1 cellular context compared by ENCODE assay signal in the genomic region with DNA sequence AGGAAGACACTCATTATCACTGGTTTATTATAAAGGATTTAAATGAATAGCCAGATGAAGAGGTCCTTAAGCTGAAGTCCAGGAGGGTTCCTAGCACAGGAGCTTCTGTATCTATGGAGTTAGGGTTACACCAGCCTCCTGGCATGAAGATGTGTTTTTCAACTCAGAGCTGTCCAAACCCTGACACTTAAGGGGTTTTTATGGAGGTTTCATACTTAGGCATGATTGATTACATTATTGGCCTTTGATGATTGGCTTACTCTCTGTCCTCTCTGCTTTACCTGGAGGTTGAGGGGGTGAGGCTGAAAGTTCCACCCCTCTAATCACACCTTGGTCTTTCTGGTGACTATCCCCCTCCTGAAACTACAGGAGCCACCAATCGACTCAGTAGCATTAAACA.
TF ChIP-seq lines count a peak whose summit lies in the region.

No MANE protein-coding gene starts in this region.

TF ChIP-seq in GM23338, 12 proteins besides CTCF, POLR2A, EP300 and RAD21 (continued from another document):
- TF ChIP-seq, protein P1, sequence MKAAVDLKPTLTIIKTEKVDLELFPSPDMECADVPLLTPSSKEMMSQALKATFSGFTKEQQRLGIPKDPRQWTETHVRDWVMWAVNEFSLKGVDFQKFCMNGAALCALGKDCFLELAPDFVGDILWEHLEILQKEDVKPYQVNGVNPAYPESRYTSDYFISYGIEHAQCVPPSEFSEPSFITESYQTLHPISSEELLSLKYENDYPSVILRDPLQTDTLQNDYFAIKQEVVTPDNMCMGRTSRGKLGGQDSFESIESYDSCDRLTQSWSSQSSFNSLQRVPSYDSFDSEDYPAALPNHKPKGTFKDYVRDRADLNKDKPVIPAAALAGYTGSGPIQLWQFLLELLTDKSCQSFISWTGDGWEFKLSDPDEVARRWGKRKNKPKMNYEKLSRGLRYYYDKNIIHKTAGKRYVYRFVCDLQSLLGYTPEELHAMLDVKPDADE (IDR thresholded peaks at IDR 0.05) = no peak
- no peak for TF ChIP-seq POLR2AphosphoS5 (IDR thresholded peaks at IDR 0.05; ENCODE audit: low read depth)
- no peak for TF ChIP-seq ZNF331 (CRISPR knock-in tag; IDR thresholded peaks at IDR 0.05; ENCODE audit: low read depth)
- TF ChIP-seq, protein P2, sequence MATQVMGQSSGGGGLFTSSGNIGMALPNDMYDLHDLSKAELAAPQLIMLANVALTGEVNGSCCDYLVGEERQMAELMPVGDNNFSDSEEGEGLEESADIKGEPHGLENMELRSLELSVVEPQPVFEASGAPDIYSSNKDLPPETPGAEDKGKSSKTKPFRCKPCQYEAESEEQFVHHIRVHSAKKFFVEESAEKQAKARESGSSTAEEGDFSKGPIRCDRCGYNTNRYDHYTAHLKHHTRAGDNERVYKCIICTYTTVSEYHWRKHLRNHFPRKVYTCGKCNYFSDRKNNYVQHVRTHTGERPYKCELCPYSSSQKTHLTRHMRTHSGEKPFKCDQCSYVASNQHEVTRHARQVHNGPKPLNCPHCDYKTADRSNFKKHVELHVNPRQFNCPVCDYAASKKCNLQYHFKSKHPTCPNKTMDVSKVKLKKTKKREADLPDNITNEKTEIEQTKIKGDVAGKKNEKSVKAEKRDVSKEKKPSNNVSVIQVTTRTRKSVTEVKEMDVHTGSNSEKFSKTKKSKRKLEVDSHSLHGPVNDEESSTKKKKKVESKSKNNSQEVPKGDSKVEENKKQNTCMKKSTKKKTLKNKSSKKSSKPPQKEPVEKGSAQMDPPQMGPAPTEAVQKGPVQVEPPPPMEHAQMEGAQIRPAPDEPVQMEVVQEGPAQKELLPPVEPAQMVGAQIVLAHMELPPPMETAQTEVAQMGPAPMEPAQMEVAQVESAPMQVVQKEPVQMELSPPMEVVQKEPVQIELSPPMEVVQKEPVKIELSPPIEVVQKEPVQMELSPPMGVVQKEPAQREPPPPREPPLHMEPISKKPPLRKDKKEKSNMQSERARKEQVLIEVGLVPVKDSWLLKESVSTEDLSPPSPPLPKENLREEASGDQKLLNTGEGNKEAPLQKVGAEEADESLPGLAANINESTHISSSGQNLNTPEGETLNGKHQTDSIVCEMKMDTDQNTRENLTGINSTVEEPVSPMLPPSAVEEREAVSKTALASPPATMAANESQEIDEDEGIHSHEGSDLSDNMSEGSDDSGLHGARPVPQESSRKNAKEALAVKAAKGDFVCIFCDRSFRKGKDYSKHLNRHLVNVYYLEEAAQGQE (IDR thresholded peaks at IDR 0.05; ENCODE audit: unreplicated experiment) = no peak
- TF ChIP-seq JUNB (IDR thresholded peaks at IDR 0.05; ENCODE audit: unreplicated experiment) = no peak
- no peak for TF ChIP-seq ZNF114 (CRISPR knock-in tag; IDR thresholded peaks at IDR 0.05)
- no peak for TF ChIP-seq NANOG (IDR thresholded peaks at IDR 0.05; ENCODE audit: borderline replicate concordance)
- no peak for TF ChIP-seq EZH2 (IDR thresholded peaks at IDR 0.05; ENCODE audit: low read depth, unreplicated experiment)
- TF ChIP-seq, protein P3, sequence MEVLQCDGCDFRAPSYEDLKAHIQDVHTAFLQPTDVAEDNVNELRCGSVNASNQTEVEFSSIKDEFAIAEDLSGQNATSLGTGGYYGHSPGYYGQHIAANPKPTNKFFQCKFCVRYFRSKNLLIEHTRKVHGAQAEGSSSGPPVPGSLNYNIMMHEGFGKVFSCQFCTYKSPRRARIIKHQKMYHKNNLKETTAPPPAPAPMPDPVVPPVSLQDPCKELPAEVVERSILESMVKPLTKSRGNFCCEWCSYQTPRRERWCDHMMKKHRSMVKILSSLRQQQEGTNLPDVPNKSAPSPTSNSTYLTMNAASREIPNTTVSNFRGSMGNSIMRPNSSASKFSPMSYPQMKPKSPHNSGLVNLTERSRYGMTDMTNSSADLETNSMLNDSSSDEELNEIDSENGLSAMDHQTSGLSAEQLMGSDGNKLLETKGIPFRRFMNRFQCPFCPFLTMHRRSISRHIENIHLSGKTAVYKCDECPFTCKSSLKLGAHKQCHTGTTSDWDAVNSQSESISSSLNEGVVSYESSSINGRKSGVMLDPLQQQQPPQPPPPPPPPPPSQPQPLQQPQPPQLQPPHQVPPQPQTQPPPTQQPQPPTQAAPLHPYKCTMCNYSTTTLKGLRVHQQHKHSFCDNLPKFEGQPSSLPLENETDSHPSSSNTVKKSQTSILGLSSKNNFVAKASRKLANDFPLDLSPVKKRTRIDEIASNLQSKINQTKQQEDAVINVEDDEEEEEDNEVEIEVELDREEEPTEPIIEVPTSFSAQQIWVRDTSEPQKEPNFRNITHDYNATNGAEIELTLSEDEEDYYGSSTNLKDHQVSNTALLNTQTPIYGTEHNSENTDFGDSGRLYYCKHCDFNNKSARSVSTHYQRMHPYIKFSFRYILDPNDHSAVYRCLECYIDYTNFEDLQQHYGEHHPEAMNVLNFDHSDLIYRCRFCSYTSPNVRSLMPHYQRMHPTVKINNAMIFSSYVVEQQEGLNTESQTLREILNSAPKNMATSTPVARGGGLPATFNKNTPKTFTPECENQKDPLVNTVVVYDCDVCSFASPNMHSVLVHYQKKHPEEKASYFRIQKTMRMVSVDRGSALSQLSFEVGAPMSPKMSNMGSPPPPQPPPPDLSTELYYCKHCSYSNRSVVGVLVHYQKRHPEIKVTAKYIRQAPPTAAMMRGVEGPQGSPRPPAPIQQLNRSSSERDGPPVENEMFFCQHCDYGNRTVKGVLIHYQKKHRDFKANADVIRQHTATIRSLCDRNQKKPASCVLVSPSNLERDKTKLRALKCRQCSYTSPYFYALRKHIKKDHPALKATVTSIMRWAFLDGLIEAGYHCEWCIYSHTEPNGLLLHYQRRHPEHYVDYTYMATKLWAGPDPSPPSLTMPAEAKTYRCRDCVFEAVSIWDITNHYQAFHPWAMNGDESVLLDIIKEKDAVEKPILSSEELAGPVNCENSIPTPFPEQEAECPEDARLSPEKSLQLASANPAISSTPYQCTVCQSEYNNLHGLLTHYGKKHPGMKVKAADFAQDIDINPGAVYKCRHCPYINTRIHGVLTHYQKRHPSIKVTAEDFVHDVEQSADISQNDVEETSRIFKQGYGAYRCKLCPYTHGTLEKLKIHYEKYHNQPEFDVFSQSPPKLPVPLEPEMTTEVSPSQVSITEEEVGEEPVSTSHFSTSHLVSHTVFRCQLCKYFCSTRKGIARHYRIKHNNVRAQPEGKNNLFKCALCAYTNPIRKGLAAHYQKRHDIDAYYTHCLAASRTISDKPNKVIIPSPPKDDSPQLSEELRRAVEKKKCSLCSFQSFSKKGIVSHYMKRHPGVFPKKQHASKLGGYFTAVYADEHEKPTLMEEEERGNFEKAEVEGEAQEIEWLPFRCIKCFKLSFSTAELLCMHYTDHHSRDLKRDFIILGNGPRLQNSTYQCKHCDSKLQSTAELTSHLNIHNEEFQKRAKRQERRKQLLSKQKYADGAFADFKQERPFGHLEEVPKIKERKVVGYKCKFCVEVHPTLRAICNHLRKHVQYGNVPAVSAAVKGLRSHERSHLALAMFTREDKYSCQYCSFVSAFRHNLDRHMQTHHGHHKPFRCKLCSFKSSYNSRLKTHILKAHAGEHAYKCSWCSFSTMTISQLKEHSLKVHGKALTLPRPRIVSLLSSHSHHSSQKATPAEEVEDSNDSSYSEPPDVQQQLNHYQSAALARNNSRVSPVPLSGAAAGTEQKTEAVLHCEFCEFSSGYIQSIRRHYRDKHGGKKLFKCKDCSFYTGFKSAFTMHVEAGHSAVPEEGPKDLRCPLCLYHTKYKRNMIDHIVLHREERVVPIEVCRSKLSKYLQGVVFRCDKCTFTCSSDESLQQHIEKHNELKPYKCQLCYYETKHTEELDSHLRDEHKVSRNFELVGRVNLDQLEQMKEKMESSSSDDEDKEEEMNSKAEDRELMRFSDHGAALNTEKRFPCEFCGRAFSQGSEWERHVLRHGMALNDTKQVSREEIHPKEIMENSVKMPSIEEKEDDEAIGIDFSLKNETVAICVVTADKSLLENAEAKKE (CRISPR knock-in tag; IDR thresholded peaks at IDR 0.05) = no peak
- no peak for TF ChIP-seq STAT1 (IDR thresholded peaks at IDR 0.05; ENCODE audit: unreplicated experiment)
- no peak for TF ChIP-seq CREB1 (CRISPR knock-in tag; IDR thresholded peaks at IDR 0.05; ENCODE audit: low read depth)
